8 cellular contexts compared by ENCODE assay signal in the genomic region with DNA sequence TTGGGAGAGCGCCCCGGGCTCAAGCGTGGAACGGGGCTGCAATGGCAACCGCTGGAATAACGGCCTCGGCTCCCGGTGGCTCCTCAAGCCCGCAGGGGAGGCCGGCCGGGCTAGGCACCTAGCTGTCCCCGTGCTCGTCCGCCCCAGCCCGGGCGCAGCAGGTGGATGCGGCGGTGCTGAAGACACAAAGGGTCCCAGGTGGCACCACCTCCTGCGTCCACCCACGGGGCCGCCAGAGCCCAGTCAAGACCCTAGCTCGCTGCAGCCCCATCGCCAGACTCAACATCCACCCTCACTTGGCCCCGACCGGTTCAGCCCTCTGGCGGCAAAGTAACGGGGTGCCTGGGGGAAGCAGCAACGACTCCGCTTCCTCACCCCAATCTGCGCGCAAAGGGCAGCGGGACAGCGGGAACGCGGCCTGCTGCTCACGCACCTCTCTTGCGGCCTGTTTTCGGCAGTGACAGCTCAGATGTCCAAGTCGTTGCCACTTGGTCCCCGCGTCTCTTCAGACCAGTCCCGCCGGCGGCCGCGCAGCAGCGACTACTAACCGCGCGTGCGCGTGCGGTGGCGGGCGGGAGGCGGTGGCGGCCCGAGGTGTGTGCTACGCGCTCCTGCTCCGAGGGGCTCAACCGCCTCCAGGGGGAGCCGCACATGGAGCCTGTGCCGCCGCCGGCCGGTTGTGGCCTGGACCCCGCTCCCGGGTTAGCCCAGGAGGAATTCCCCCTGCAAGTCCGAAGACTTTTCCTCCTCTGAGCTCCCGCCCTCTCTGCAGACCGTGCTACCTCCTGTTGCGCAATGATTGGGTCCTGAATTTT. TPM values are rescaled to one million over a fixed set of nuclear protein-coding genes. Genes with fewer than 3 reads are reported as not detected.
A peak's percentile ranks its signal among the peaks of the same experiment; 100 is the strongest.
DNase-seq lines count a peak whose midpoint lies in the region; ATAC-seq and TF ChIP-seq lines count a peak whose summit lies in the region.

A gene with protein sequence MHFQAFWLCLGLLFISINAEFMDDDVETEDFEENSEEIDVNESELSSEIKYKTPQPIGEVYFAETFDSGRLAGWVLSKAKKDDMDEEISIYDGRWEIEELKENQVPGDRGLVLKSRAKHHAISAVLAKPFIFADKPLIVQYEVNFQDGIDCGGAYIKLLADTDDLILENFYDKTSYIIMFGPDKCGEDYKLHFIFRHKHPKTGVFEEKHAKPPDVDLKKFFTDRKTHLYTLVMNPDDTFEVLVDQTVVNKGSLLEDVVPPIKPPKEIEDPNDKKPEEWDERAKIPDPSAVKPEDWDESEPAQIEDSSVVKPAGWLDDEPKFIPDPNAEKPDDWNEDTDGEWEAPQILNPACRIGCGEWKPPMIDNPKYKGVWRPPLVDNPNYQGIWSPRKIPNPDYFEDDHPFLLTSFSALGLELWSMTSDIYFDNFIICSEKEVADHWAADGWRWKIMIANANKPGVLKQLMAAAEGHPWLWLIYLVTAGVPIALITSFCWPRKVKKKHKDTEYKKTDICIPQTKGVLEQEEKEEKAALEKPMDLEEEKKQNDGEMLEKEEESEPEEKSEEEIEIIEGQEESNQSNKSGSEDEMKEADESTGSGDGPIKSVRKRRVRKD (minus strand): TSS at position 545 of the 815 bp plus-strand sequence. CDS start 14,570 bp downstream, outside the sequence.

- H3K4me1 ChIP-seq in HUES64 (ENCODE audit: insufficient read depth, low read length) (peaks cover 10% of the 10 kb centered on the region; the same call in 1 of the 2 replicates), OCI-LY1 (ENCODE audit: insufficient read depth, low read length, severe bottlenecking) (peaks cover 14% of the 10 kb centered on the region), foreskin keratinocyte (no peaks in the 10 kb centered on the region), thoracic aorta (ENCODE audit: control insufficient read depth in 1 of 2, low read depth in 2 of 2) (peaks cover 6 to 8% of the 10 kb centered on the region in 2 donors)

- H3K9ac ChIP-seq in HUES64 (ENCODE audit: low read depth, low read length) (peak within 1 kb of the TSS; percentile 59), OCI-LY1 (ENCODE audit: low read length) (peak within 1 kb of the TSS; percentile 65), neural cell (ENCODE audit: low read length) (peak within 1 kb of the TSS; percentile 77)

- H3K9me3 ChIP-seq in HUES64 (ENCODE audit: insufficient read depth, low read depth, low read length) (no peaks in the 10 kb centered on the region), OCI-LY1 (ENCODE audit: low read length) (no peaks in the 10 kb centered on the region), neural cell (ENCODE audit: low read length) (no peaks in the 10 kb centered on the region), thoracic aorta (no peaks in the 10 kb centered on the region)

- H3K36me3 ChIP-seq in HUES64 (ENCODE audit: insufficient read depth, low read length), result no peaks in the 10 kb centered on the region
- H3K36me3 ChIP-seq in OCI-LY1 (ENCODE audit: insufficient read depth, low read length), result no peaks in the 10 kb centered on the region
- H3K36me3 ChIP-seq in neural cell (ENCODE audit: insufficient read depth, low read length), result no peaks in the 10 kb centered on the region
- H3K36me3 ChIP-seq in thoracic aorta, result no peaks in the 10 kb centered on the region

- no peaks in the 10 kb centered on the region for H4K20me1 ChIP-seq in OCI-LY1 (ENCODE audit: insufficient read depth, low read length)
- H4K20me1 ChIP-seq in neural cell (ENCODE audit: insufficient read depth), result no peaks in the 10 kb centered on the region

- peak within 1 kb of the TSS; percentile 72 for H3K4me3 ChIP-seq in HUES64 (ENCODE audit: low read length)
- H3K4me3 ChIP-seq in OCI-LY1 (ENCODE audit: low read depth, low read length, poor library complexity, severe bottlenecking), result peak within 1 kb of the TSS; percentile 68
- H3K4me3 ChIP-seq in neural cell (ENCODE audit: low read length), result peak within 1 kb of the TSS; percentile 92
- H3K4me3 ChIP-seq in thoracic aorta, result peak within 1 kb of the TSS; percentile 81

- under 1% methylated on average over 73 of the region's 73 CpGs for WGBS in HUES64

- H3K79me2 ChIP-seq in OCI-LY1 (ENCODE audit: insufficient read depth, low read length) (no peaks in the 10 kb centered on the region), neural cell (replicated peaks; ENCODE audit: insufficient read depth, low read length) (no peaks in the 10 kb centered on the region)

- H3K9me2 ChIP-seq in OCI-LY1 (ENCODE audit: low read depth, low read length), result no peaks in the 10 kb centered on the region
- no peaks in the 10 kb centered on the region for H3K9me2 ChIP-seq in neural cell (ENCODE audit: insufficient read depth, low read length)

- H3K27me3 ChIP-seq in HUES64 (ENCODE audit: insufficient read depth, low read length), result peaks cover 27% of the 10 kb centered on the region
- no peaks in the 10 kb centered on the region for H3K27me3 ChIP-seq in OCI-LY1 (ENCODE audit: insufficient read depth, low read length)
- H3K27me3 ChIP-seq in foreskin keratinocyte, result peaks cover 55% of the 10 kb centered on the region
- H3K27me3 ChIP-seq in neural cell (ENCODE audit: insufficient read depth, low read depth, low read length), result no peaks in the 10 kb centered on the region
- no peaks in the 10 kb centered on the region for H3K27me3 ChIP-seq in thoracic aorta (replicated peaks; ENCODE audit: insufficient read depth)

- H2AFZ ChIP-seq in OCI-LY1 (ENCODE audit: low read length) (peak within 1 kb of the TSS; percentile 43), neural cell (ENCODE audit: low read depth, low read length) (peak within 1 kb of the TSS; percentile 94)

- H3K27ac ChIP-seq in HUES64 (ENCODE audit: low read depth, low read length) (no peak within 1 kb of the TSS), OCI-LY1 (ENCODE audit: low read depth, low read length, poor library complexity, severe bottlenecking) (no peak within 1 kb of the TSS), foreskin keratinocyte (no peak within 1 kb of the TSS), neural cell (ENCODE audit: low read length) (peak within 1 kb of the TSS; percentile 72), thoracic aorta (no peak within 1 kb of the TSS)

- H3F3A ChIP-seq in OCI-LY1 (ENCODE audit: insufficient read depth, low read length) (no peaks in the 10 kb centered on the region), neural cell (ENCODE audit: insufficient read depth, low read length, poor library complexity, severe bottlenecking) (peaks cover 8% of the 10 kb centered on the region)

- ATAC-seq in GM21526 (IDR thresholded peaks at IDR 0.05; ENCODE audit: low FRiP score, unreplicated experiment) (peak; percentile 91), foreskin keratinocyte (peak; percentile 78), thoracic aorta (ENCODE audit: insufficient number of reproducible peaks, low FRiP score, low read depth) (no peak)

- peak; percentile 89 for DNase-seq in DMS 273 (lab: John Stamatoyannopoulos, UW; ENCODE audit: unreplicated experiment)
- peak; percentile 8 for DNase-seq in activated gamma-delta T cell (lab: John Stamatoyannopoulos, UW)
- peak in 1 of 2 donors; percentile 34 for DNase-seq in foreskin keratinocyte
- DNase-seq in thoracic aorta (ENCODE audit: low spot score), result no peak

- peak; percentile 56 for TF ChIP-seq CTCF in OCI-LY1 (IDR thresholded peaks at IDR 0.05; ENCODE audit: low read length)
- TF ChIP-seq CTCF in foreskin keratinocyte (conservative IDR thresholded peaks at IDR 0.05), result peak; percentile 35
- TF ChIP-seq CTCF in neural cell (IDR thresholded peaks at IDR 0.05; ENCODE audit: poor library complexity, severe bottlenecking), result peak; percentile 85
- no peak for TF ChIP-seq CTCF in thoracic aorta (IDR thresholded peaks at IDR 0.05)

- TF ChIP-seq EP300 in neural cell (conservative IDR thresholded peaks at IDR 0.05; ENCODE audit: poor library complexity, severe bottlenecking), result peak; percentile 7

- H3K4me2 ChIP-seq in OCI-LY1 (ENCODE audit: low read length) (peak within 1 kb of the TSS; percentile 92), neural cell (ENCODE audit: low read length) (peak within 1 kb of the TSS; percentile 93)

- peak; percentile 64 for TF ChIP-seq RAD21 in neural cell (conservative IDR thresholded peaks at IDR 0.05)

TF ChIP-seq in neural cell, 6 proteins besides CTCF, POLR2A, EP300 and RAD21:
- TF ChIP-seq TAF1 (IDR thresholded peaks at IDR 0.05; ENCODE audit: low read depth) (peak; percentile 72), POLR2AphosphoS5 (IDR thresholded peaks at IDR 0.05) (peak; percentile 53), SMC3 (conservative IDR thresholded peaks at IDR 0.05; ENCODE audit: poor library complexity) (peak; percentile 75), EZH2 (IDR thresholded peaks at IDR 0.05; ENCODE audit: borderline replicate concordance, insufficient read depth, low read length, poor library complexity, severe bottlenecking) (no peak), MXI1 (conservative IDR thresholded peaks at IDR 0.05; ENCODE audit: poor library complexity, severe bottlenecking) (peak; percentile 74)
- TF ChIP-seq, protein P1, sequence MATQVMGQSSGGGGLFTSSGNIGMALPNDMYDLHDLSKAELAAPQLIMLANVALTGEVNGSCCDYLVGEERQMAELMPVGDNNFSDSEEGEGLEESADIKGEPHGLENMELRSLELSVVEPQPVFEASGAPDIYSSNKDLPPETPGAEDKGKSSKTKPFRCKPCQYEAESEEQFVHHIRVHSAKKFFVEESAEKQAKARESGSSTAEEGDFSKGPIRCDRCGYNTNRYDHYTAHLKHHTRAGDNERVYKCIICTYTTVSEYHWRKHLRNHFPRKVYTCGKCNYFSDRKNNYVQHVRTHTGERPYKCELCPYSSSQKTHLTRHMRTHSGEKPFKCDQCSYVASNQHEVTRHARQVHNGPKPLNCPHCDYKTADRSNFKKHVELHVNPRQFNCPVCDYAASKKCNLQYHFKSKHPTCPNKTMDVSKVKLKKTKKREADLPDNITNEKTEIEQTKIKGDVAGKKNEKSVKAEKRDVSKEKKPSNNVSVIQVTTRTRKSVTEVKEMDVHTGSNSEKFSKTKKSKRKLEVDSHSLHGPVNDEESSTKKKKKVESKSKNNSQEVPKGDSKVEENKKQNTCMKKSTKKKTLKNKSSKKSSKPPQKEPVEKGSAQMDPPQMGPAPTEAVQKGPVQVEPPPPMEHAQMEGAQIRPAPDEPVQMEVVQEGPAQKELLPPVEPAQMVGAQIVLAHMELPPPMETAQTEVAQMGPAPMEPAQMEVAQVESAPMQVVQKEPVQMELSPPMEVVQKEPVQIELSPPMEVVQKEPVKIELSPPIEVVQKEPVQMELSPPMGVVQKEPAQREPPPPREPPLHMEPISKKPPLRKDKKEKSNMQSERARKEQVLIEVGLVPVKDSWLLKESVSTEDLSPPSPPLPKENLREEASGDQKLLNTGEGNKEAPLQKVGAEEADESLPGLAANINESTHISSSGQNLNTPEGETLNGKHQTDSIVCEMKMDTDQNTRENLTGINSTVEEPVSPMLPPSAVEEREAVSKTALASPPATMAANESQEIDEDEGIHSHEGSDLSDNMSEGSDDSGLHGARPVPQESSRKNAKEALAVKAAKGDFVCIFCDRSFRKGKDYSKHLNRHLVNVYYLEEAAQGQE (IDR thresholded peaks at IDR 0.05; ENCODE audit: borderline replicate concordance), result peak; percentile 56

RNA-seq across cellular contexts. Expression of the gene that starts here (rescaled TPM):
- polyA plus RNA-seq in HUES64 (2013, experiment 1 of 2), result 6.8 TPM
- polyA plus RNA-seq in HUES64 (2013, experiment 2 of 2), result 10.2 TPM
- total RNA-seq in foreskin keratinocyte (not detected in 2 replicates), thoracic aorta (under 1 TPM in 1 of 2 donors, not detected in 1; 0.21 TPM)
- polyA plus RNA-seq in foreskin keratinocyte (0.01 TPM in 1 of 2 replicates, not detected in the other), neural cell (15.3 and 20.8 TPM in 2 replicates)
- polyA minus RNA-seq in neural cell, result 18.7 and 23.7 TPM in 2 replicates

Comparison
In these comparisons a context has a peak if more than half of its experiments do, and no peak if none do; other contexts are left out.
1. RNA of the gene that starts here (polyA plus RNA-seq): 15.3 to 20.8 TPM in neural cell; 0.01 TPM in foreskin keratinocyte; every median in the first group is over 10 times any median in the second.
2. Peak in ATAC-seq in foreskin keratinocyte; RNA of the gene not detected or under 1 TPM.
3. Peak in every context shown above with its lines, with median percentiles within 50 percentile points of each other: H3K4me3 ChIP-seq and H3K9ac ChIP-seq.